In the genomic region with DNA sequence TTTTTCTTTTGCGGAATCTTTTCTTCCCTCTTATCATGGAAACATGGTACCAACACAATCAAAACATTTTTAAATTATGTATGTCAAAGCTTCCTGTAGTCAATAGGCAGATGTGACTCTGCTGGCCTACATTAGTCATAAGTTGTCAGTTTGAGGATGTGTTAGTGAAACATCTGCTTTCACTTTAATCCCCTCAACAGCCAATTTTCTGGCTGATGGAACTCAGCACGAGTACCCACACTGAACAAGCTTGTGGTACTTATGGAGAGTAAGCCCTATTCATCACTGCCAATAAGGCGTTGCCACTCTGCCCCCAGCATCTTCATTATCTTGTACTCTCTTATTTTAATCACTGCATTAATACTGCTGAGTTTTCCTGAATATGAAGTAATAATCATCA, we compare ENCODE assay signal across 27 cellular contexts.
A peak's percentile ranks its signal among the peaks of the same experiment; 100 is the strongest.
DNase-seq lines count a peak whose midpoint lies in the region; TF ChIP-seq lines count a peak whose summit lies in the region.
"Had no signal": no experiment of that assay in that cellular context is flagged by ENCODE, and none has a peak within 500 bp of the region (broad histone marks: within the 10 kb centered on the region; RNA-seq: fewer than 3 reads in every experiment).

No MANE protein-coding gene starts in this region.

- no peak overlapping the region for H3K9ac ChIP-seq in Karpas-422 (ENCODE audit: low read length)
- H3K9ac ChIP-seq in OCI-LY3 (ENCODE audit: low read length), result peak overlapping the region; percentile 34; the same call in 1 of the 2 replicates

- H3K79me2 ChIP-seq in Karpas-422 (ENCODE audit: low read length), result no peaks in the 10 kb centered on the region
- no peaks in the 10 kb centered on the region for H3K79me2 ChIP-seq in OCI-LY3 (ENCODE audit: low read length)

- H3K4me1 Mint-ChIP-seq in activated naive CD4-positive, alpha-beta T cell treated with anti-CD3 and anti-CD28 coated beads, Interleukin-2, amount 10 ng/mL, durations not matched to agents 7 days and 5 days, result no peaks in the 10 kb centered on the region
- H3K4me1 Mint-ChIP-seq: activated B cell treated with CpG ODN at 0.5 μM for 24 hours; naive thymus-derived CD4-positive, alpha-beta T cell; stimulated activated naive CD8-positive, alpha-beta T cell treated with anti-CD3 and anti-CD28 coated beads, Interleukin-15, amount 100 ng/mL, for 72 hours had no signal

- H3K36me3 ChIP-seq in Karpas-422 (ENCODE audit: insufficient read depth, low read length) (no peaks in the 10 kb centered on the region), OCI-LY3 (replicated peaks; ENCODE audit: low read depth, low read length) (no peaks in the 10 kb centered on the region), adrenal gland (replicated peaks in 1 of 2) (no peaks in the 10 kb centered on the region)
- H3K36me3 ChIP-seq: brain microvascular endothelial cell, HAP-1, uterus had no signal

- H3K9me2 ChIP-seq in Karpas-422 (replicated peaks; ENCODE audit: insufficient read depth, low read length), result no peaks in the 10 kb centered on the region

- TF ChIP-seq CTCF in OCI-LY3 (IDR thresholded peaks at IDR 0.05; ENCODE audit: low read depth, low read length) (no peak), adrenal gland (IDR thresholded peaks at IDR 0.05) (no peak)

- DNase-seq in DMS53 treated with DMSO at 0.1 percent for 48 hours (lab: John Stamatoyannopoulos, UW; ENCODE audit: unreplicated experiment) (peak; percentile 25), Karpas-422 (peak; percentile 43), glomerular visceral epithelial cell (ENCODE audit: extremely low spot score) (peak; percentile 7), adrenal gland (no peak)
- DNase-seq in activated naive CD4-positive, alpha-beta T cell treated with anti-CD3 and anti-CD28 coated beads, Interleukin-2, amount 10 ng/mL, durations not matched to agents 7 days and 5 days, result no peak
- DNase-seq in activated naive CD4-positive, alpha-beta T cell treated with anti-CD3 and anti-CD28 coated beads, Interleukin-2, amount 50 U/mL, for 16 hours, result no peak
- DNase-seq: activated B cell treated with CpG ODN at 0.5 μM for 24 hours; activated CD4-positive, alpha-beta T cell treated with anti-CD3 and anti-CD28 coated beads, Interleukin-2, amount 50 U/mL, for 1 hour; activated naive CD4-positive, alpha-beta T cell; activated T-cell treated with anti-CD3 and anti-CD28 coated beads, Interleukin-2, amount 50 U/mL, for 4 hours; brain microvascular endothelial cell; CD4-positive, alpha-beta T cell; islet precursor cell; KG1; left ventricle myocardium superior; midbrain; naive thymus-derived CD4-positive, alpha-beta T cell; NCI-H1694 treated with DMSO at 0.1 percent for 48 hours; NCI-H2171 treated with DMSO at 0.1 percent for 48 hours; NCI-H69; occipital lobe; psoas muscle; SHP77 treated with DMSO at 0.1 percent for 48 hours; stimulated activated naive CD8-positive, alpha-beta T cell treated with anti-CD3 and anti-CD28 coated beads, Interleukin-15, amount 100 ng/mL, for 72 hours; uterus had no signal

- no peaks in the 10 kb centered on the region for H3K36me3 Mint-ChIP-seq in activated naive CD4-positive, alpha-beta T cell treated with anti-CD3 and anti-CD28 coated beads, Interleukin-2, amount 10 ng/mL, durations not matched to agents 7 days and 5 days
- H3K36me3 Mint-ChIP-seq: naive thymus-derived CD4-positive, alpha-beta T cell had no signal

- no peak for TF ChIP-seq POLR2A in adrenal gland (IDR thresholded peaks at IDR 0.05)

- 51 to 68% (median 58%) methylated on average over 3 of the region's 3 CpGs for WGBS in adrenal gland, 4 donors

- H3K9me3 ChIP-seq in Karpas-422 (ENCODE audit: low read length) (no peaks in the 10 kb centered on the region), OCI-LY3 (ENCODE audit: insufficient read depth, low read length) (no peaks in the 10 kb centered on the region), adrenal gland (replicated peaks in 1 of 3) (no peaks in the 10 kb centered on the region)
- H3K9me3 ChIP-seq: HAP-1, psoas muscle, uterus had no signal

- H3K4me1 ChIP-seq in Karpas-422 (ENCODE audit: low read length), result peaks cover 7% of the 10 kb centered on the region
- H3K4me1 ChIP-seq in OCI-LY3 (ENCODE audit: low read length), result peaks cover 13% of the 10 kb centered on the region
- no peaks in the 10 kb centered on the region for H3K4me1 ChIP-seq in adrenal gland (replicated peaks in 1 of 2)
- H3K4me1 ChIP-seq: HAP-1, psoas muscle, uterus had no signal

- H3K9me3 Mint-ChIP-seq in activated naive CD4-positive, alpha-beta T cell treated with anti-CD3 and anti-CD28 coated beads, Interleukin-2, amount 10 ng/mL, durations not matched to agents 7 days and 5 days, result peaks cover 22% of the 10 kb centered on the region

- H2AFZ ChIP-seq in Karpas-422 (ENCODE audit: low read length), result peak overlapping the region; percentile 95
- peak overlapping the region; percentile 99 for H2AFZ ChIP-seq in OCI-LY3 (ENCODE audit: low read depth, low read length)

- no peak overlapping the region for H3K4me3 Mint-ChIP-seq in activated naive CD4-positive, alpha-beta T cell treated with anti-CD3 and anti-CD28 coated beads, Interleukin-2, amount 10 ng/mL, durations not matched to agents 7 days and 5 days
- H3K4me3 Mint-ChIP-seq: activated B cell treated with CpG ODN at 0.5 μM for 24 hours; activated T-cell treated with anti-CD3 and anti-CD28 coated beads, Interleukin-2, amount 50 U/mL, for 4 hours; CD4-positive, alpha-beta T cell; naive thymus-derived CD4-positive, alpha-beta T cell; stimulated activated naive CD8-positive, alpha-beta T cell treated with anti-CD3 and anti-CD28 coated beads, Interleukin-15, amount 100 ng/mL, for 72 hours had no signal

- H3K27ac ChIP-seq in Karpas-422 (ENCODE audit: low read length), result no peak overlapping the region
- peak overlapping the region; percentile 61 for H3K27ac ChIP-seq in OCI-LY3 (ENCODE audit: low read length)
- H3K27ac ChIP-seq in adrenal gland, result no peak overlapping the region
- H3K27ac ChIP-seq: brain microvascular endothelial cell, psoas muscle, uterus had no signal

- no peak overlapping the region for H3K4me2 ChIP-seq in Karpas-422 (ENCODE audit: low read depth, low read length, poor library complexity, severe bottlenecking)
- H3K4me2 ChIP-seq in OCI-LY3 (ENCODE audit: low read length), result peak overlapping the region; percentile 79

- H4K20me1 ChIP-seq in Karpas-422 (ENCODE audit: insufficient read depth, low read depth, low read length) (no peaks in the 10 kb centered on the region), OCI-LY3 (ENCODE audit: insufficient read depth, low read length) (no peaks in the 10 kb centered on the region)

- H3K27me3 Mint-ChIP-seq in activated naive CD4-positive, alpha-beta T cell treated with anti-CD3 and anti-CD28 coated beads, Interleukin-2, amount 10 ng/mL, durations not matched to agents 7 days and 5 days, result no peaks in the 10 kb centered on the region
- H3K27me3 Mint-ChIP-seq: activated B cell treated with CpG ODN at 0.5 μM for 24 hours; CD4-positive, alpha-beta T cell; naive thymus-derived CD4-positive, alpha-beta T cell; stimulated activated naive CD8-positive, alpha-beta T cell treated with anti-CD3 and anti-CD28 coated beads, Interleukin-15, amount 100 ng/mL, for 72 hours had no signal

- H3K4me3 ChIP-seq in Karpas-422 (ENCODE audit: low read length) (no peak overlapping the region; the same call in 1 of the 2 replicates), OCI-LY3 (ENCODE audit: low read length) (peak overlapping the region; percentile 53), adrenal gland (no peak overlapping the region)
- H3K4me3 ChIP-seq: HAP-1, psoas muscle, uterus had no signal

- CTCF ChIA-PET in activated naive CD4-positive, alpha-beta T cell treated with anti-CD3 and anti-CD28 coated beads, Interleukin-2, amount 10 ng/mL, durations not matched to agents 7 days and 5 days (lab: Charles Lee), result no interaction called here

- no peak overlapping the region for H3K27ac Mint-ChIP-seq in activated naive CD4-positive, alpha-beta T cell treated with anti-CD3 and anti-CD28 coated beads, Interleukin-2, amount 10 ng/mL, durations not matched to agents 7 days and 5 days
- H3K27ac Mint-ChIP-seq: activated B cell treated with CpG ODN at 0.5 μM for 24 hours; CD4-positive, alpha-beta T cell; naive thymus-derived CD4-positive, alpha-beta T cell; stimulated activated naive CD8-positive, alpha-beta T cell treated with anti-CD3 and anti-CD28 coated beads, Interleukin-15, amount 100 ng/mL, for 72 hours had no signal

- intact Hi-C loops in adrenal gland (cut with DNase I), result no loop called here

- H3K27me3 ChIP-seq in Karpas-422 (ENCODE audit: low read length) (no peaks in the 10 kb centered on the region), OCI-LY3 (ENCODE audit: low read depth, low read length) (no peaks in the 10 kb centered on the region), adrenal gland (no peaks in the 10 kb centered on the region)
- H3K27me3 ChIP-seq: brain microvascular endothelial cell, uterus had no signal

Comparison
In these comparisons a context has a peak if more than half of its experiments do, and no peak if none do; other contexts are left out.
1. DNase-seq: peak in DMS53 treated with DMSO at 0.1 percent for 48 hours (single experiment), Karpas-422 (single experiment) and glomerular visceral epithelial cell (single experiment); none in activated naive CD4-positive, alpha-beta T cell treated with anti-CD3 and anti-CD28 coated beads, Interleukin-2, amount 10 ng/mL, durations not matched to agents 7 days and 5 days (single experiment), activated naive CD4-positive, alpha-beta T cell treated with anti-CD3 and anti-CD28 coated beads, Interleukin-2, amount 50 U/mL, for 16 hours (single experiment) and adrenal gland (0 of 7).